ENCODE assay signal across 16 cellular contexts in the genomic region with DNA sequence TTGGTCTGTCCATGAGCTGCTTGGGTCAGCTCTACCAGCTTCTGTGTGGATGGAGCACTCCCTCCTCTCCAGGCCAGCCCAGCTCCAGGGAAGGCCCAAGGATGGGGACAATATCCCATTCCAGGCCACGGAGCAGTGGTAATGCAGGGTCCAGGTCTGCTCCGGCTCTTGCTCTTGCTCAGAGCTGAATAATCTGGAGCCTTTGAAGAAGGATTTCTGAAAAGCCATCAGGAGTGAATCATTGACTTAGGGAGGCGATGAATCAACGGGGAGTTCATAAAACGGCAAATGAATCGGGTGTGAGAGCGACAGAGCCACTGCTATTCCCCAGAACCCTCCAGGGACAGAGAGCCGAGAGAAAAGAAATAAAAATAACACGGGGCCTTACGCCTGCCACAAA. TPM values are rescaled to one million over a fixed set of nuclear protein-coding genes. Genes with fewer than 3 reads are reported as not detected.
A peak's percentile ranks its signal among the peaks of the same experiment; 100 is the strongest.
DNase-seq lines count a peak whose midpoint lies in the region; ATAC-seq and TF ChIP-seq lines count a peak whose summit lies in the region.
"Had no signal": no experiment of that assay in that cellular context is flagged by ENCODE, and none has a peak within 500 bp of the region (broad histone marks: within the 10 kb centered on the region; RNA-seq: fewer than 3 reads in every experiment).

No MANE protein-coding gene starts in this region.

- TF ChIP-seq POLR2A in IMR-90 (IDR thresholded peaks at IDR 0.05; ENCODE audit: low read depth, low read length) (no peak), Peyer's patch (IDR thresholded peaks at IDR 0.05) (no peak), esophagus muscularis mucosa (IDR thresholded peaks at IDR 0.05; ENCODE audit: low read depth) (no peak)

- no peak overlapping the region for H2BK20ac ChIP-seq in IMR-90 (ENCODE audit: low read depth, low read length)

- no peak overlapping the region for H4K91ac ChIP-seq in IMR-90 (ENCODE audit: insufficient read depth, low read depth, low read length)
- H4K91ac ChIP-seq in mesenchymal stem cell (ENCODE audit: low read length) = no peak overlapping the region

- H3K23ac ChIP-seq in IMR-90 (ENCODE audit: low read depth, low read length) (no peak overlapping the region), mesenchymal stem cell (ENCODE audit: low read length in 2 of 2) (no peak overlapping the region)

- H2AK5ac ChIP-seq in IMR-90 (ENCODE audit: low read depth, low read length) = no peak overlapping the region
- no peak overlapping the region for H2AK5ac ChIP-seq in mesenchymal stem cell (ENCODE audit: low read length, severe bottlenecking)

- peaks cover 23% of the 10 kb centered on the region; the same call in 1 of the 2 replicates for H4K20me1 ChIP-seq in BLaER1
- no peaks in the 10 kb centered on the region for H4K20me1 ChIP-seq in IMR-90 (ENCODE audit: insufficient read depth, low read length)

- no peak overlapping the region for H4K8ac ChIP-seq in IMR-90 (ENCODE audit: low read depth in 2 of 2, low read length in 2 of 2)
- H4K8ac ChIP-seq in mesenchymal stem cell (ENCODE audit: low read length) = no peak overlapping the region

- ATAC-seq in IMR-90 (ENCODE audit: low read depth) = no peak; the same call in none of the 2 replicates
- ATAC-seq: gastrocnemius medialis had no signal

- no peak for TF ChIP-seq RAD21 in IMR-90 (IDR thresholded peaks at IDR 0.05; ENCODE audit: low read length)

- H3K79me1 ChIP-seq in IMR-90 (ENCODE audit: low read depth in 1 of 2, low read length in 2 of 2) (no peaks in the 10 kb centered on the region), mesenchymal stem cell (replicated peaks; ENCODE audit: low read length, poor library complexity, severe bottlenecking) (no peaks in the 10 kb centered on the region)

- TF ChIP-seq EP300 in esophagus muscularis mucosa (IDR thresholded peaks at IDR 0.05) = no peak

- no peak overlapping the region for H3K14ac ChIP-seq in IMR-90 (replicated peaks; ENCODE audit: low read depth, low read length)
- no peak overlapping the region for H3K14ac ChIP-seq in mesenchymal stem cell (ENCODE audit: low read length in 2 of 2)

- no peaks in the 10 kb centered on the region for H3K9me1 ChIP-seq in IMR-90 (ENCODE audit: insufficient read depth, low read length)

- peaks cover 30% of the 10 kb centered on the region for H3K27me3 ChIP-seq in BLaER1
- peaks cover 50% of the 10 kb centered on the region for H3K27me3 ChIP-seq in IMR-90 (ENCODE audit: control insufficient read depth, insufficient read depth, low read length)
- H3K27me3 ChIP-seq in mesenchymal stem cell (ENCODE audit: control insufficient read depth in 1 of 2, insufficient read depth in 1 of 2, low read length in 2 of 2) = peaks cover 45 to 47% of the 10 kb centered on the region in 2 experiments
- H3K27me3 ChIP-seq in effector memory CD4-positive, alpha-beta T cell (replicated peaks; ENCODE audit: control insufficient read depth, insufficient read depth, low read length, poor library complexity, severe bottlenecking) = peaks cover 19% of the 10 kb centered on the region
- peaks cover 0 to 14% of the 10 kb centered on the region in 2 donors for H3K27me3 ChIP-seq in Peyer's patch
- H3K27me3 ChIP-seq in esophagus muscularis mucosa = peaks cover 0 to 75% (median 27%) of the 10 kb centered on the region in 4 donors

- WGBS in IMR-90 (ENCODE audit: extremely low coverage in 2 of 2, insufficient read length in 1 of 2), 2 experiments = 40% methylated on average over 4 of the region's 10 CpGs; no CpG with 5 or more reads in 1 of the 2 experiments
- WGBS in mesenchymal stem cell = 80% methylated on average over 10 of the region's 10 CpGs
- 76% methylated on average over 10 of the region's 10 CpGs for WGBS in esophagus muscularis mucosa

- H3K27ac ChIP-seq in BLaER1 (no peak overlapping the region), IMR-90 (ENCODE audit: insufficient read depth, low read length) (no peak overlapping the region), mesenchymal stem cell (ENCODE audit: low read length, poor library complexity, severe bottlenecking) (no peak overlapping the region), Peyer's patch (no peak overlapping the region), esophagus muscularis mucosa (replicated peaks in 1 of 4) (no peak overlapping the region)
- H3K27ac ChIP-seq in effector memory CD4-positive, alpha-beta T cell (ENCODE audit: insufficient read depth, low read length, poor library complexity, severe bottlenecking) = no peak overlapping the region
- H3K27ac ChIP-seq: gastrocnemius medialis had no signal

- H3K4me1 ChIP-seq in BLaER1 (peaks cover 25% of the 10 kb centered on the region), IMR-90 (ENCODE audit: control insufficient read depth, insufficient read depth, low read length) (no peaks in the 10 kb centered on the region), mesenchymal stem cell (ENCODE audit: control insufficient read depth, insufficient read depth, low read depth, low read length) (peaks cover 11% of the 10 kb centered on the region), Peyer's patch (no peaks in the 10 kb centered on the region), esophagus muscularis mucosa (peaks cover 0 to 3% (median under 1%) of the 10 kb centered on the region in 4 donors)
- no peaks in the 10 kb centered on the region for H3K4me1 ChIP-seq in effector memory CD4-positive, alpha-beta T cell (ENCODE audit: control insufficient read depth, insufficient read depth, low read length, poor library complexity, severe bottlenecking)

- H3K4me3 ChIP-seq in BLaER1 (no peak overlapping the region), IMR-90 (ENCODE audit: insufficient read depth, low read depth, low read length) (no peak overlapping the region), astrocyte of the spinal cord (ENCODE audit: low read depth, low read length) (no peak overlapping the region), mesenchymal stem cell (ENCODE audit: insufficient read depth in 1 of 2, low read depth in 1 of 2, low read length in 2 of 2) (no peak overlapping the region), Peyer's patch (no peak overlapping the region), esophagus muscularis mucosa (no peak overlapping the region)
- no peak overlapping the region for H3K4me3 ChIP-seq in effector memory CD4-positive, alpha-beta T cell (ENCODE audit: insufficient read depth, low read depth, low read length, poor library complexity, severe bottlenecking)
- H3K4me3 ChIP-seq: gastrocnemius medialis had no signal

- H3K36me3 ChIP-seq in BLaER1 (no peaks in the 10 kb centered on the region), IMR-90 (ENCODE audit: control insufficient read depth, insufficient read depth, low read length) (no peaks in the 10 kb centered on the region), mesenchymal stem cell (ENCODE audit: control insufficient read depth in 1 of 2, insufficient read depth in 2 of 2, low read depth in 1 of 2, low read length in 2 of 2) (no peaks in the 10 kb centered on the region), Peyer's patch (no peaks in the 10 kb centered on the region), esophagus muscularis mucosa (no peaks in the 10 kb centered on the region)
- H3K36me3 ChIP-seq in effector memory CD4-positive, alpha-beta T cell (ENCODE audit: control insufficient read depth, insufficient read depth, low read length) = no peaks in the 10 kb centered on the region
- H3K36me3 ChIP-seq: gastrocnemius medialis had no signal

- no peak overlapping the region for H3K18ac ChIP-seq in IMR-90 (ENCODE audit: low read depth, low read length)
- H3K18ac ChIP-seq in mesenchymal stem cell (ENCODE audit: low read depth in 1 of 2, low read length in 2 of 2) = no peak overlapping the region

- intact Hi-C loops in IMR-90 (cut with micrococcal nuclease) (loop anchor here (10.0 kb wide), 1 partner anchor 436 kb away; no protein-coding TSS in a partner anchor), esophagus muscularis mucosa (cut with DNase I) (loop anchor here (10.0 kb wide), 1 partner anchor 796 kb away; no protein-coding TSS in a partner anchor)

- BruUV-seq in IMR-90 (replicated peaks; lab: Mats Ljungman, UMichigan) = no TSS peak

- H2BK12ac ChIP-seq in mesenchymal stem cell (ENCODE audit: low read length in 2 of 2) = no peak overlapping the region

- CTCF ChIA-PET in IMR-90 (lab: Yijun Ruan, JAX) = no interaction called here

- in situ Hi-C loops in IMR-90 (cut with MboI; ENCODE audit: low sequenced_read_pairs) = no loop called here
- in situ Hi-C loops in astrocyte of the spinal cord (cut with HindIII; ENCODE audit: low sequenced_read_pairs) = no loop called here

- no peak overlapping the region for H3K56ac ChIP-seq in IMR-90 (ENCODE audit: extremely low read depth, insufficient read depth, low read length)

- H3K4me2 ChIP-seq in BLaER1 = peak overlapping the region; percentile 74
- no peak overlapping the region for H3K4me2 ChIP-seq in IMR-90 (ENCODE audit: low read depth, low read length)
- H3K4me2 ChIP-seq in mesenchymal stem cell (ENCODE audit: low read length, poor library complexity, severe bottlenecking) = peak overlapping the region; percentile 12

- H2BK5ac ChIP-seq in IMR-90 (ENCODE audit: low read depth, low read length, poor library complexity, severe bottlenecking) (no peak overlapping the region), mesenchymal stem cell (ENCODE audit: low read depth, low read length, poor library complexity, severe bottlenecking) (no peak overlapping the region)

- no peak overlapping the region for H2AK9ac ChIP-seq in IMR-90 (replicated peaks; ENCODE audit: low read depth, low read length, poor library complexity)

- no peak overlapping the region for H2AFZ ChIP-seq in IMR-90 (replicated peaks; ENCODE audit: low read length, poor library complexity)
- H2AFZ ChIP-seq in mesenchymal stem cell (ENCODE audit: low read depth, low read length) = no peak overlapping the region

- H2BK15ac ChIP-seq in IMR-90 (ENCODE audit: low read depth, low read length) = no peak overlapping the region
- H2BK15ac ChIP-seq in mesenchymal stem cell (ENCODE audit: low read depth, poor library complexity, severe bottlenecking) = no peak overlapping the region

- H4K5ac ChIP-seq in IMR-90 (ENCODE audit: low read depth, low read length) = no peak overlapping the region

- H3K9me3 ChIP-seq in BLaER1 (no peaks in the 10 kb centered on the region), IMR-90 (ENCODE audit: control insufficient read depth, insufficient read depth, low read length) (no peaks in the 10 kb centered on the region), mesenchymal stem cell (ENCODE audit: control insufficient read depth, low read length) (no peaks in the 10 kb centered on the region), Peyer's patch (no peaks in the 10 kb centered on the region), esophagus muscularis mucosa (no peaks in the 10 kb centered on the region)
- no peaks in the 10 kb centered on the region for H3K9me3 ChIP-seq in effector memory CD4-positive, alpha-beta T cell (ENCODE audit: control insufficient read depth, low read length)
- H3K9me3 ChIP-seq: gastrocnemius medialis had no signal

- H3K4ac ChIP-seq in IMR-90 (ENCODE audit: low read depth, low read length) = no peak overlapping the region
- no peak overlapping the region for H3K4ac ChIP-seq in mesenchymal stem cell (ENCODE audit: low read depth in 1 of 2, low read length in 2 of 2)

- POLR2A ChIA-PET in IMR-90 (lab: Charles Lee; ENCODE audit: unreplicated experiment) = no interaction called here

- no peak overlapping the region for H3K9ac ChIP-seq in BLaER1
- H3K9ac ChIP-seq in IMR-90 (ENCODE audit: low read depth, low read length) = no peak overlapping the region
- no peak overlapping the region for H3K9ac ChIP-seq in mesenchymal stem cell (ENCODE audit: low read length)

- DNase-seq in IMR-90 (peak; percentile 51), astrocyte of the spinal cord (ENCODE audit: low read depth, low spot score) (peak; percentile 43), mesenchymal stem cell (no peak), Peyer's patch (no peak), esophagus muscularis mucosa (ENCODE audit: extremely low spot score) (no peak)
- DNase-seq in effector memory CD4-positive, alpha-beta T cell = no peak
- DNase-seq in stimulated activated CD8-positive, alpha-beta memory T cell treated with anti-CD3 and anti-CD28 coated beads, Interleukin-4, amount 100 ng/mL, for 48 hours = no peak
- DNase-seq: anterior cingulate cortex, dermis blood vessel endothelial cell, DND-41, gastrocnemius medialis, kidney, NCI-H1436, T-helper 9 cell had no signal

- dilution Hi-C loops in IMR-90 (cut with HindIII; ENCODE audit: low sequenced_read_pairs, unreplicated experiment) = no loop called here

- TF ChIP-seq CTCF in IMR-90 (conservative IDR thresholded peaks at IDR 0.05; ENCODE audit: low read depth, low read length) (no peak), astrocyte of the spinal cord (IDR thresholded peaks at IDR 0.05; ENCODE audit: low read depth, low read length) (no peak), Peyer's patch (IDR thresholded peaks at IDR 0.05) (no peak), esophagus muscularis mucosa (IDR thresholded peaks at IDR 0.05) (no peak)

- no peak overlapping the region for H2BK120ac ChIP-seq in IMR-90 (ENCODE audit: low read depth, low read length)
- H2BK120ac ChIP-seq in mesenchymal stem cell (ENCODE audit: low read depth, low read length) = no peak overlapping the region

RNA-seq across cellular contexts. Expression of a gene that starts 7.8 kb away (rescaled TPM):
- total RNA-seq in IMR-90 (2012; rRNA removed) (not detected in 2 replicates), Peyer's patch (not detected), esophagus muscularis mucosa (1 to 10 TPM in 1 of 4 donors, under 1 TPM in 2, not detected in 1; 0.29 to 1.3 (median 0.33) TPM)
- polyA plus RNA-seq in IMR-90 (2012; rRNA removed) = not detected in 2 replicates
- polyA plus RNA-seq in IMR-90 (2012; cell fraction: cytosol; rRNA removed) = 0.03 TPM in 1 of 2 replicates, not detected in the other
- polyA plus RNA-seq in IMR-90 (2012; cell fraction: nucleus; rRNA removed; ENCODE audit: low replicate concordance) = 0.03 TPM in 1 of 2 replicates, not detected in the other
- not detected for polyA plus RNA-seq in mesenchymal stem cell (2013, experiment 1 of 2)
- polyA plus RNA-seq in mesenchymal stem cell (2013, experiment 2 of 2) = 0.01 TPM
- total RNA-seq: kidney, NCI-H460 had no signal

RNA-seq across cellular contexts. Expression of a gene that starts 26.3 kb away (rescaled TPM):
- total RNA-seq in IMR-90 (2012; rRNA removed) = 27.8 and 58.3 TPM in 2 replicates
- 19.3 and 22.0 TPM in 2 replicates for polyA plus RNA-seq in IMR-90 (2012; rRNA removed)
- polyA plus RNA-seq in IMR-90 (2012; cell fraction: cytosol; rRNA removed) = 7.2 and 12.9 TPM in 2 replicates
- 2.1 and 14.6 TPM in 2 replicates for polyA plus RNA-seq in IMR-90 (2012; cell fraction: nucleus; rRNA removed; ENCODE audit: low replicate concordance)
- 60.0 TPM for polyA plus RNA-seq in mesenchymal stem cell (2013, experiment 1 of 2)
- 63.6 TPM for polyA plus RNA-seq in mesenchymal stem cell (2013, experiment 2 of 2)
- total RNA-seq in Peyer's patch = 10 to 100 TPM in 3 of 4 donors, 1 to 10 TPM in 1; 8.9 to 23.1 (median 18.8) TPM
- 10 to 100 TPM; 39.7 to 55.8 (median 42.4) TPM for total RNA-seq in esophagus muscularis mucosa

RNA-seq across cellular contexts. Expression of a gene that starts 33.5 kb away (rescaled TPM):
- total RNA-seq in IMR-90 (2012; rRNA removed) = 7.2 and 11.5 TPM in 2 replicates
- polyA plus RNA-seq in IMR-90 (2012; rRNA removed) = 26.0 and 27.1 TPM in 2 replicates
- polyA plus RNA-seq in IMR-90 (2012; cell fraction: cytosol; rRNA removed) = 25.2 and 47.0 TPM in 2 replicates
- polyA plus RNA-seq in IMR-90 (2012; cell fraction: nucleus; rRNA removed; ENCODE audit: low replicate concordance) = 24.2 and 52.9 TPM in 2 replicates
- 54.7 TPM for polyA plus RNA-seq in mesenchymal stem cell (2013, experiment 1 of 2)
- polyA plus RNA-seq in mesenchymal stem cell (2013, experiment 2 of 2) = 53.0 TPM
- 10 to 100 TPM in 1 of 4 donors, 1 to 10 TPM in 3; 3.3 to 13.2 (median 4.9) TPM for total RNA-seq in Peyer's patch
- total RNA-seq in esophagus muscularis mucosa = 10 to 100 TPM; 38.3 to 76.9 (median 52.9) TPM

RNA-seq across cellular contexts. Expression of a gene that starts 49.0 kb away (rescaled TPM):
- total RNA-seq in IMR-90 (2012; rRNA removed) (90.0 and 109 TPM in 2 replicates), Peyer's patch (100 to 1,000 TPM in 1 of 4 donors, 10 to 100 TPM in 3; 29.9 to 144 (median 36.0) TPM), esophagus muscularis mucosa (10 to 100 TPM; 38.2 to 42.4 (median 40.6) TPM)
- 35.7 and 39.9 TPM in 2 replicates for polyA plus RNA-seq in IMR-90 (2012; rRNA removed)
- polyA plus RNA-seq in IMR-90 (2012; cell fraction: cytosol; rRNA removed) = 7.2 and 42.6 TPM in 2 replicates
- 10.4 and 48.2 TPM in 2 replicates for polyA plus RNA-seq in IMR-90 (2012; cell fraction: nucleus; rRNA removed; ENCODE audit: low replicate concordance)
- polyA plus RNA-seq in mesenchymal stem cell (2013, experiment 1 of 2) = 34.6 TPM
- 33.6 TPM for polyA plus RNA-seq in mesenchymal stem cell (2013, experiment 2 of 2)

Comparison
In these comparisons a context has a peak if more than half of its experiments do, and no peak if none do; other contexts are left out.
1. DNase-seq: peak in IMR-90 (single experiment) and astrocyte of the spinal cord (single experiment); none in mesenchymal stem cell (single experiment), effector memory CD4-positive, alpha-beta T cell (0 of 3), Peyer's patch (0 of 3), esophagus muscularis mucosa (single experiment) and stimulated activated CD8-positive, alpha-beta memory T cell treated with anti-CD3 and anti-CD28 coated beads, Interleukin-4, amount 100 ng/mL, for 48 hours (single experiment).